Comparison of ENCODE assay signal across 5 cellular contexts in genomic region chr12:99069371-99069770, GRCh38.
"Had no signal": no experiment of that assay in that cellular context is flagged by ENCODE, and none has a peak within 500 bp of the region (broad histone marks: within the 10 kb centered on the region; RNA-seq: fewer than 3 reads in every experiment).

No MANE protein-coding gene starts in this region.

- H2AFZ ChIP-seq: GM23338 had no signal

- H3K4me3 ChIP-seq: GM23338 had no signal

- ATAC-seq: GM23338, HepG2 had no signal

- H3K4me2 ChIP-seq: GM23338 had no signal

- DNase-seq: H9, HCEC 1CT had no signal

- H3K27ac ChIP-seq: HL-60 had no signal
